In the genomic region with DNA sequence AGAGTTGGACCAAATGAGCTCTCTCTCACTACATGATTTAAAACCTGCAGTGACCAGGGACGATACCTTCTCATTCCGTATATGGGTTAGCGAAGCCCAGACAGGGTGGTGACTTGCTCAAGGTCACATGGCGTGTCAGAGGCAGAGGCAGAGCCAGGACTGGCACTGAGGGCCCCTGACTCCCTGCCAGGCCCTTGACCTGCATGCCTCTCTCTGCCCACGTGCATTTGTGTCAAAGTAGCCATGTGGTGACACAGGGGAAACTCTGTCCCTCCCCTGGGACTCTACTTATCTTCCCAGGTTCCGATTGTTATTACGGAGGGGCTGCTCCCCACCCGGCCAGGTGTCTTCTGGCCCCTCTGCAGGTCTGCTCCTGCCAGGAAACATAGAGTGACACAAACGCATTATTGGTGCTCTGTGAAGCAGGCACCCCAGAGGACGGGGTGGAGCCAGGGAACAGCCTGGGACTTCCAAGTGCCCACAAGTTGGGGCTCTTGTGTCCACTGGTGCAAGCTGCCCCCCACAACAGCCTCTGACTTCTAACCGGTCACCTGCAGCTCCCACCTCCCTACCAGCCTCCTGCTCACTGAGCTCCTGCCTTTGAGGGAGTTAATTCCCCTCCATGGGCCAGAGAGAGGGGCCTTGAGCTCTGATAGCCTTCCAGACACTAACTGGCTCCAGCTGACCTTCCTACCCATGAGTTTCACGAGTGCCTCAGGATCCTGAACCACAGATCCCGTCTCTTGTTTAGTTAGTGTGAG, we compare ENCODE assay signal across 19 cellular contexts. TPM values are rescaled to one million over a fixed set of nuclear protein-coding genes. Genes with fewer than 3 reads are reported as not detected.
DNase-seq lines count a peak whose midpoint lies in the region; ATAC-seq and TF ChIP-seq lines count a peak whose summit lies in the region.
"Had no signal": no experiment of that assay in that cellular context is flagged by ENCODE, and none has a peak within 500 bp of the region (broad histone marks: within the 10 kb centered on the region; RNA-seq: fewer than 3 reads in every experiment).

No MANE protein-coding gene starts in this region.

- H3K27me3 Mint-ChIP-seq in HFFc6 (ENCODE audit: insufficient read depth): no peaks in the 10 kb centered on the region; the same call in 1 of the 2 replicates
- peaks cover 2% of the 10 kb centered on the region for H3K27me3 Mint-ChIP-seq in activated naive CD8-positive, alpha-beta T cell treated with anti-CD3 and anti-CD28 coated beads, Interleukin-2, amount 50 U/mL, for 24 hours

- ATAC-seq in activated naive CD8-positive, alpha-beta T cell treated with anti-CD3 and anti-CD28 coated beads, Interleukin-2, amount 50 U/mL, for 24 hours: no peak
- ATAC-seq: activated CD4-positive, CD25-positive, alpha-beta regulatory T cell treated with anti-CD3 and anti-CD28 coated beads, Interleukin-2, amount 50 U/mL, for 24 hours; stimulated activated memory B cell treated with anti-CD40 and anti-IgM and Interleukin-4, amounts not matched to agents 10 μg/mL and 1 μg/mL and 100 μg/mL, for 72 hours had no signal

- H2AK5ac ChIP-seq in neuronal stem cell (ENCODE audit: low read depth, low read length): no peak overlapping the region

- H3K4me1 Mint-ChIP-seq in HFFc6 (ENCODE audit: low read depth): peaks cover 74% of the 10 kb centered on the region
- peaks cover 1% of the 10 kb centered on the region for H3K4me1 Mint-ChIP-seq in activated naive CD8-positive, alpha-beta T cell treated with anti-CD3 and anti-CD28 coated beads, Interleukin-2, amount 50 U/mL, for 24 hours
- H3K4me1 Mint-ChIP-seq: CD8-positive, alpha-beta memory T cell had no signal

- H4K20me1 ChIP-seq in BLaER1: no peaks in the 10 kb centered on the region

- no peak overlapping the region for H4K8ac ChIP-seq in neuronal stem cell (ENCODE audit: low read depth, low read length)

- no CpG with 5 or more reads among the region's 13 CpGs for WGBS in neuronal stem cell (ENCODE audit: extremely low coverage in 2 of 2, insufficient read length in 2 of 2, insufficient replicate concordance in 1 of 2), 2 donors

- no peaks in the 10 kb centered on the region for H3K36me3 ChIP-seq in BLaER1
- H3K36me3 ChIP-seq in right atrium auricular region: no peaks in the 10 kb centered on the region
- H3K36me3 ChIP-seq in neuronal stem cell (replicated peaks in 1 of 2; ENCODE audit: control insufficient read depth in 2 of 2, insufficient read depth in 2 of 2, low read length in 2 of 2): no peaks in the 10 kb centered on the region
- H3K36me3 ChIP-seq: neutrophil had no signal

- H3K18ac ChIP-seq in neuronal stem cell (ENCODE audit: low read length): peak overlapping the region; percentile 45

- H3K4me2 ChIP-seq in BLaER1 (peak overlapping the region; percentile 11; the same call in 1 of the 2 replicates), neuronal stem cell (ENCODE audit: insufficient read depth, low read length, poor library complexity, severe bottlenecking) (no peak overlapping the region)

- no peak overlapping the region for H3K4ac ChIP-seq in neuronal stem cell (ENCODE audit: low read length)

- no peak overlapping the region for H3K4me3 Mint-ChIP-seq in HFFc6
- no peak overlapping the region for H3K4me3 Mint-ChIP-seq in activated naive CD8-positive, alpha-beta T cell treated with anti-CD3 and anti-CD28 coated beads, Interleukin-2, amount 50 U/mL, for 24 hours
- H3K4me3 Mint-ChIP-seq: activated naive CD8-positive, alpha-beta T cell; CD8-positive, alpha-beta memory T cell; stimulated activated memory B cell treated with anti-CD40 and anti-IgM and Interleukin-4, amounts not matched to agents 10 μg/mL and 1 μg/mL and 100 μg/mL, for 72 hours had no signal

- H3K36me3 Mint-ChIP-seq in HFFc6 (ENCODE audit: low read depth): no peaks in the 10 kb centered on the region
- no peaks in the 10 kb centered on the region for H3K36me3 Mint-ChIP-seq in activated naive CD8-positive, alpha-beta T cell treated with anti-CD3 and anti-CD28 coated beads, Interleukin-2, amount 50 U/mL, for 24 hours (ENCODE audit: low read depth)
- H3K36me3 Mint-ChIP-seq: activated naive CD8-positive, alpha-beta T cell; CD8-positive, alpha-beta memory T cell; stimulated activated memory B cell treated with anti-CD40 and anti-IgM and Interleukin-4, amounts not matched to agents 10 μg/mL and 1 μg/mL and 100 μg/mL, for 72 hours had no signal

- H2BK12ac ChIP-seq in neuronal stem cell (ENCODE audit: low read length): no peak overlapping the region

- H3K14ac ChIP-seq in neuronal stem cell (ENCODE audit: low read length): no peak overlapping the region

- H3K79me1 ChIP-seq in neuronal stem cell (ENCODE audit: low read depth, low read length): no peaks in the 10 kb centered on the region

- H3K4me1 ChIP-seq in BLaER1 (peaks cover 52% of the 10 kb centered on the region), right atrium auricular region (peaks cover 0 to 41% of the 10 kb centered on the region in 2 donors), neuronal stem cell (ENCODE audit: control insufficient read depth in 2 of 2, insufficient read depth in 1 of 2, low read depth in 1 of 2, low read length in 2 of 2) (peaks cover 0 to 2% of the 10 kb centered on the region in 2 donors)

- H3K23ac ChIP-seq in neuronal stem cell (ENCODE audit: low read depth, low read length, poor library complexity): no peak overlapping the region

- no peaks in the 10 kb centered on the region for H3K9me3 Mint-ChIP-seq in HFFc6
- no peaks in the 10 kb centered on the region for H3K9me3 Mint-ChIP-seq in activated naive CD8-positive, alpha-beta T cell treated with anti-CD3 and anti-CD28 coated beads, Interleukin-2, amount 50 U/mL, for 24 hours
- H3K9me3 Mint-ChIP-seq: CD8-positive, alpha-beta memory T cell; stimulated activated memory B cell treated with anti-CD40 and anti-IgM and Interleukin-4, amounts not matched to agents 10 μg/mL and 1 μg/mL and 100 μg/mL, for 72 hours had no signal

- H2AFZ ChIP-seq in neuronal stem cell (ENCODE audit: low read length): peak overlapping the region; percentile 65

- H3K27ac ChIP-seq in BLaER1: 0 out of 2 replicates have a peak overlapping the region, but pooled peaks have one; percentile 5
- peak overlapping the region; percentile 48 to 69 for H3K27ac ChIP-seq in right atrium auricular region
- no peak overlapping the region for H3K27ac ChIP-seq in neuronal stem cell (replicated peaks; ENCODE audit: low read length)
- H3K27ac ChIP-seq: neutrophil had no signal

- H2BK15ac ChIP-seq in neuronal stem cell (ENCODE audit: low read length): peak overlapping the region; percentile 11

- no peak overlapping the region for H3K4me3 ChIP-seq in BLaER1
- no peak overlapping the region for H3K4me3 ChIP-seq in right atrium auricular region
- no peak overlapping the region for H3K4me3 ChIP-seq in neuronal stem cell (ENCODE audit: low read length in 2 of 2)

- H3K9me3 ChIP-seq in BLaER1: no peaks in the 10 kb centered on the region
- no peaks in the 10 kb centered on the region for H3K9me3 ChIP-seq in right atrium auricular region
- no peaks in the 10 kb centered on the region for H3K9me3 ChIP-seq in neuronal stem cell (replicated peaks in 1 of 2; ENCODE audit: control insufficient read depth in 2 of 2, insufficient read depth in 1 of 2, low read depth in 1 of 2, low read length in 2 of 2)
- H3K9me3 ChIP-seq: neutrophil had no signal

- no peak overlapping the region for H2BK120ac ChIP-seq in neuronal stem cell (ENCODE audit: low read depth, low read length)

- H3K9ac ChIP-seq in BLaER1 (no peak overlapping the region), neuronal stem cell (ENCODE audit: low read depth, low read length, poor library complexity) (peak overlapping the region; percentile 24)

- no peak overlapping the region for H2BK5ac ChIP-seq in neuronal stem cell (ENCODE audit: low read length)

- peak overlapping the region; percentile 81; the same call in 1 of the 2 replicates for H3K27ac Mint-ChIP-seq in HFFc6
- no peak overlapping the region for H3K27ac Mint-ChIP-seq in activated naive CD8-positive, alpha-beta T cell treated with anti-CD3 and anti-CD28 coated beads, Interleukin-2, amount 50 U/mL, for 24 hours
- H3K27ac Mint-ChIP-seq: activated naive CD8-positive, alpha-beta T cell; stimulated activated memory B cell treated with anti-CD40 and anti-IgM and Interleukin-4, amounts not matched to agents 10 μg/mL and 1 μg/mL and 100 μg/mL, for 72 hours had no signal

- no peak for TF ChIP-seq CTCF in HFFc6 (IDR thresholded peaks at IDR 0.05)
- TF ChIP-seq CTCF in right atrium auricular region (IDR thresholded peaks at IDR 0.05): no peak

- no peak for DNase-seq in HFFc6
- DNase-seq in right atrium auricular region (ENCODE audit: low spot score): peak; percentile 68
- DNase-seq in neuronal stem cell (ENCODE audit: low spot score): no peak
- no peak for DNase-seq in foreskin melanocyte
- no peak for DNase-seq in NK-92 (lab: John Stamatoyannopoulos, UW; ENCODE audit: unreplicated experiment)
- DNase-seq in NCI-H2196 (lab: John Stamatoyannopoulos, UW; ENCODE audit: unreplicated experiment): no peak
- no peak for DNase-seq in activated naive CD8-positive, alpha-beta T cell treated with anti-CD3 and anti-CD28 coated beads, Interleukin-2, amount 50 U/mL, for 24 hours
- DNase-seq: CD8-positive, alpha-beta memory T cell; effector CD4-positive, alpha-beta T cell; KBM-7; NCI-H1105; SHP77 had no signal

- no peak overlapping the region for H4K91ac ChIP-seq in neuronal stem cell (ENCODE audit: low read depth, low read length, poor library complexity)

- H3K27me3 ChIP-seq in BLaER1 (no peaks in the 10 kb centered on the region), right atrium auricular region (no peaks in the 10 kb centered on the region), neuronal stem cell (ENCODE audit: control insufficient read depth in 3 of 3, insufficient read depth in 3 of 3, low read depth in 1 of 3, low read length in 3 of 3) (peaks cover 0 to 23% (median 2%) of the 10 kb centered on the region in 3 experiments)
- H3K27me3 ChIP-seq: neutrophil had no signal

RNA-seq across cellular contexts. Expression of a gene that starts 7.2 kb away (rescaled TPM):
- total RNA-seq in HFFc6 (2021; fragmentation: NEBNext Ultra II Directional; extraction: Animal tissue kit (Norgen Biotek cat#: 25700)): 1 to 10 TPM in 5 of 6 experiments, under 1 TPM in 1; 0.91 to 4.0 (median 1.9) TPM
- total RNA-seq in right atrium auricular region: 100 to 1,000 TPM; 211 to 264 TPM
- 0.06 TPM for polyA plus RNA-seq in neuronal stem cell (2013, experiment 1 of 2)
- polyA plus RNA-seq in neuronal stem cell (2013, experiment 2 of 2): not detected
- total RNA-seq: CD8-positive, alpha-beta memory T cell; T-helper 2 cell treated with Interferon-gamma antibody and Interleukin-4, amounts not matched to agents 100 ng/mL and 5 ng/mL, for 36 hours had no signal
- polyA plus RNA-seq: CD8-positive, alpha-beta memory T cell had no signal

RNA-seq across cellular contexts. Expression of a gene that starts 48.4 kb away (rescaled TPM):
- not detected for total RNA-seq in HFFc6 (2021; fragmentation: NEBNext Ultra II Directional; extraction: Animal tissue kit (Norgen Biotek cat#: 25700))
- total RNA-seq in right atrium auricular region: under 1 TPM in 1 of 2 donors, not detected in 1; 0.43 TPM
- 0.28 TPM for polyA plus RNA-seq in neuronal stem cell (2013, experiment 1 of 2)
- 0.22 TPM for polyA plus RNA-seq in neuronal stem cell (2013, experiment 2 of 2)
- total RNA-seq: CD8-positive, alpha-beta memory T cell; skeletal muscle tissue; T-helper 2 cell treated with Interferon-gamma antibody and Interleukin-4, amounts not matched to agents 100 ng/mL and 5 ng/mL, for 36 hours had no signal
- polyA plus RNA-seq: CD8-positive, alpha-beta memory T cell had no signal

Comparison
In these comparisons a context has a peak if more than half of its experiments do, and no peak if none do; other contexts are left out.
1. RNA of a gene that starts 7.2 kb away (total RNA-seq): 211 to 264 TPM in right atrium auricular region; 0.91 to 4.0 TPM in HFFc6; every median in the first group is over 10 times any median in the second.